In genomic region chr11:66593303-66593635, GRCh38 we compare ENCODE assay signal across 8 cellular contexts. TPM values are rescaled to one million over a fixed set of nuclear protein-coding genes. Genes with fewer than 3 reads are reported as not detected.
DNase-seq lines count a peak whose midpoint lies in the region; ATAC-seq and TF ChIP-seq lines count a peak whose summit lies in the region.

No MANE protein-coding gene starts in this region.

- DNase-seq in coronary artery (ENCODE audit: low spot score) (no peak), naive B cell (no peak), NCI-H146 (lab: John Stamatoyannopoulos, UW) (no peak), cerebellar cortex (ENCODE audit: low spot score) (no peak), NCI-H82 (lab: John Stamatoyannopoulos, UW) (no peak)
- DNase-seq in stimulated activated naive CD4-positive, alpha-beta T cell treated with Interleukin-2 at 50 U/mL for 16 hours (lab: John Stamatoyannopoulos, UW), result no peak

- no peaks in the 10 kb centered on the region for H3K9me3 Mint-ChIP-seq in IgD-negative memory B cell
- no peaks in the 10 kb centered on the region for H3K9me3 Mint-ChIP-seq in naive B cell

- H3K4me1 Mint-ChIP-seq in IgD-negative memory B cell (peaks cover 16 to 28% (median 25%) of the 10 kb centered on the region in 3 donors), naive B cell (peaks cover 26 to 49% (median 36%) of the 10 kb centered on the region in 3 donors)

- H3K27me3 Mint-ChIP-seq in IgD-negative memory B cell, result no peaks in the 10 kb centered on the region
- H3K27me3 Mint-ChIP-seq in naive B cell, result no peaks in the 10 kb centered on the region

- peak; percentile 20 for ATAC-seq in GM19328 (IDR thresholded peaks at IDR 0.05; ENCODE audit: unreplicated experiment)
- ATAC-seq in naive B cell (ENCODE audit: low read depth in 2 of 2), result peak in 1 of 2 donors; percentile 2

- H3K27ac ChIP-seq in coronary artery, result peak overlapping the region; percentile 79 to 91

- peaks cover 2% of the 10 kb centered on the region for H3K36me3 Mint-ChIP-seq in IgD-negative memory B cell
- H3K36me3 Mint-ChIP-seq in naive B cell, result no peaks in the 10 kb centered on the region

- no peak for TF ChIP-seq CTCF in coronary artery (IDR thresholded peaks at IDR 0.05)

- peak overlapping the region; percentile 81 for H3K4me3 ChIP-seq in coronary artery

- H3K27ac Mint-ChIP-seq in IgD-negative memory B cell (peak overlapping the region; percentile 91 to 100 (median 98)), naive B cell (peak overlapping the region; percentile 96 to 100 (median 100))

- peak overlapping the region; percentile 95 to 100 (median 100) for H3K4me3 Mint-ChIP-seq in IgD-negative memory B cell
- H3K4me3 Mint-ChIP-seq in naive B cell, result peak overlapping the region; percentile 87 to 100 (median 99)

RNA-seq across cellular contexts. Expression of gene CCS, which starts 0.3 kb away (rescaled TPM):
- polyA plus RNA-seq in IgD-negative memory B cell (74.7 TPM), naive B cell (ENCODE audit: low read depth in 6 of 6) (10 to 100 TPM; 51.8 to 87.8 (median 66.4) TPM)

RNA-seq across cellular contexts. Expression of gene CCDC87, which starts 0.4 kb away (rescaled TPM):
- not detected for polyA plus RNA-seq in IgD-negative memory B cell
- polyA plus RNA-seq in naive B cell (ENCODE audit: low read depth in 6 of 6), result under 1 TPM in 2 of 6 donors, not detected in 4; 0.13 to 0.30 TPM

RNA-seq across cellular contexts. Expression of gene RBM14, which starts 23.2 kb away (rescaled TPM):
- polyA plus RNA-seq in IgD-negative memory B cell (80.5 TPM), naive B cell (ENCODE audit: low read depth in 6 of 6) (10 to 100 TPM; 68.0 to 97.2 (median 86.4) TPM)

RNA-seq across cellular contexts. Expression of gene CTSF, which starts 24.9 kb away (rescaled TPM):
- polyA plus RNA-seq in IgD-negative memory B cell, result 7.0 TPM
- polyA plus RNA-seq in naive B cell (ENCODE audit: low read depth in 6 of 6), result 10 to 100 TPM in 4 of 6 donors, 1 to 10 TPM in 2; 5.0 to 14.3 (median 11.4) TPM

RNA-seq across cellular contexts. Expression of gene RBM4, which starts 45.2 kb away (rescaled TPM):
- polyA plus RNA-seq in IgD-negative memory B cell (189 TPM), naive B cell (ENCODE audit: low read depth in 6 of 6) (100 to 1,000 TPM; 197 to 275 (median 228) TPM)
